ENCODE assay signal across 22 cellular contexts in the genomic region with DNA sequence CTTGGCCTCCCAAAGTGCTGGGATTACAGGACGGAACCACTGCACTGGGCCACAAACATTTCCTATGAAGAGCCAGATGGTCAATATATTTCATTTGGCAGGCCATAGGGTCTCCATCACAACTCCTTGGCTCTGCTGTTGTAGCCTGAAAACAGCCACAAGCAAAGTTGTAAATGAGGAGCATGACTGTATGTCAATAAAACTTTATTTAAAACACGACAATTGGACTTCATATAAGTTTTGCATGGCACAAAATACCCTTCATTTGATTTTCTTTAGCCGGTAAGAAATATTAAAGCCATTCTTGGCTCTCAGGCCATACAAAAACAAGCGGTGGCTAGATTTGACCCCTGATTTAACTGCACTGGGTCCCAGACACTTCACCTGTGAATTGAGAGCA. TPM values are rescaled to one million over a fixed set of nuclear protein-coding genes. Genes with fewer than 3 reads are reported as not detected.
"Had no signal": no experiment of that assay in that cellular context is flagged by ENCODE, and none has a peak within 500 bp of the region (broad histone marks: within the 10 kb centered on the region; RNA-seq: fewer than 3 reads in every experiment).

No MANE protein-coding gene starts in this region.

- H3K36me3 ChIP-seq: colonic mucosa, heart right ventricle, neural progenitor cell, pancreas, tibial nerve had no signal

- H3K4me3 ChIP-seq: colonic mucosa, dorsolateral prefrontal cortex, heart right ventricle, neural progenitor cell, pancreas, testis, tibial nerve had no signal

- ATAC-seq: natural killer cell treated with Interleukin-12 subunit alpha and Interleukin-12 subunit beta and Interleukin-15 and Interleukin-18, amount 100 ng/mL, for 72 hours; stimulated activated effector memory CD8-positive, alpha-beta T cell treated with anti-CD3 and anti-CD28 coated beads, Interleukin-12 subunit alpha, Interleukin-12 subunit beta, amount 100 ng/mL, for 72 hours; stimulated activated naive CD8-positive, alpha-beta T cell treated with anti-CD3 and anti-CD28 coated beads, Interleukin-15, Interleukin-2, amounts not matched to agents 100 U/mL and 50 U/mL, for 24 hours had no signal

- H3K27me3 ChIP-seq: colonic mucosa, neural progenitor cell, pancreas, testis, tibial nerve had no signal

- H3K4me1 ChIP-seq: colonic mucosa, neural progenitor cell, pancreas, testis, tibial nerve had no signal

- H3K9me3 ChIP-seq: colonic mucosa, heart right ventricle, pancreas, testis, tibial nerve had no signal

- DNase-seq: caudate nucleus; colonic mucosa; dorsolateral prefrontal cortex; effector CD8-positive, alpha-beta T cell; foreskin melanocyte; heart right ventricle; left ventricle myocardium superior; occipital lobe; pancreas; small intestine; stimulated activated CD4-positive, alpha-beta T cell treated with anti-CD3 and anti-CD28 coated beads, Interleukin-2, amount 100 ng/mL, for 48 hours; stimulated activated CD8-positive, alpha-beta memory T cell treated with anti-CD3 and anti-CD28 coated beads, Interleukin-4, amount 100 ng/mL, for 48 hours; stimulated activated naive CD8-positive, alpha-beta T cell treated with anti-CD3 and anti-CD28 coated beads, Interleukin-15, Interleukin-2, amounts not matched to agents 100 U/mL and 50 U/mL, for 24 hours; testis had no signal

- H3K27ac ChIP-seq: colonic mucosa, neural progenitor cell, pancreas, testis had no signal

RNA-seq across cellular contexts. Expression of a gene that starts 3.1 kb away (rescaled TPM):
- total RNA-seq: glomerular endothelial cell, mesothelial cell of epicardium, progenitor cell of endocrine pancreas had no signal

RNA-seq across cellular contexts. Expression of a gene that starts 6.2 kb away (rescaled TPM):
- total RNA-seq: glomerular endothelial cell, mesothelial cell of epicardium, mucosa of gallbladder, progenitor cell of endocrine pancreas had no signal

RNA-seq across cellular contexts. Expression of a gene that starts 31.0 kb away (rescaled TPM):
- total RNA-seq: glomerular endothelial cell; natural killer cell treated with Interleukin-12 subunit alpha and Interleukin-12 subunit beta and Interleukin-15 and Interleukin-18, amount 100 ng/mL, for 72 hours; progenitor cell of endocrine pancreas had no signal

RNA-seq across cellular contexts. Expression of a gene that starts 40.2 kb away (rescaled TPM):
- total RNA-seq: glomerular endothelial cell; mesothelial cell of epicardium; natural killer cell treated with Interleukin-12 subunit alpha and Interleukin-12 subunit beta and Interleukin-15 and Interleukin-18, amount 100 ng/mL, for 72 hours; progenitor cell of endocrine pancreas had no signal
